ENCODE assay signal across 18 cellular contexts in genomic region chr18:11523809-11524208, GRCh38.
A peak's percentile ranks its signal among the peaks of the same experiment; 100 is the strongest.
DNase-seq lines count a peak whose midpoint lies in the region; ATAC-seq, FAIRE-seq and TF ChIP-seq lines count a peak whose summit lies in the region.
"Had no signal": no experiment of that assay in that cellular context is flagged by ENCODE, and none has a peak within 500 bp of the region (broad histone marks: within the 10 kb centered on the region; RNA-seq: fewer than 3 reads in every experiment).

No MANE protein-coding gene starts in this region.

- peak overlapping the region; percentile 36 for H3K4me2 ChIP-seq in astrocyte (ENCODE audit: low read length)
- H3K4me2 ChIP-seq: A549, BLaER1 had no signal

- H4K20me1 ChIP-seq in astrocyte (ENCODE audit: insufficient read depth, low read length), result no peaks in the 10 kb centered on the region
- H4K20me1 ChIP-seq: BLaER1 had no signal

- TF ChIP-seq CTCF in astrocyte (IDR thresholded peaks at IDR 0.05; ENCODE audit: insufficient read depth, low read depth, low read length), result no peak

- peaks cover 23% of the 10 kb centered on the region for H3K4me1 ChIP-seq in astrocyte (ENCODE audit: insufficient read depth, low read length)
- H3K4me1 ChIP-seq: A549, BLaER1 had no signal

- FAIRE-seq in astrocyte (lab: Jason Lieb, UNC) (no peak), urothelium cell line (lab: Jason Lieb, UNC) (peak; percentile 42)
- FAIRE-seq: A549, GM12878, GM19239, H54, HepG2, HTR-8/SVneo had no signal

- no peaks in the 10 kb centered on the region for H3K27me3 ChIP-seq in astrocyte (ENCODE audit: insufficient read depth, low read length)
- H3K27me3 ChIP-seq: BLaER1 had no signal

- no peak overlapping the region for H3K27ac Mint-ChIP-seq in astrocyte (ENCODE audit: unreplicated experiment)
- H3K27ac Mint-ChIP-seq in activated T-helper 2 cell treated with anti-CD3 and anti-CD28 coated beads, Interferon-gamma antibody, Interleukin-2, Interleukin-4, amounts not matched to agents 10 μg/mL and 5 μg/mL and 100 μg/mL, durations not matched to agents 14 hours and 24 hours and 36 hours, result no peak overlapping the region

- H3K9ac ChIP-seq in astrocyte (ENCODE audit: low read length), result no peak overlapping the region
- H3K9ac ChIP-seq: BLaER1 had no signal

- peaks cover 6% of the 10 kb centered on the region for H3K9me3 Mint-ChIP-seq in astrocyte (ENCODE audit: unreplicated experiment)
- H3K9me3 Mint-ChIP-seq in activated T-helper 2 cell treated with anti-CD3 and anti-CD28 coated beads, Interferon-gamma antibody, Interleukin-2, Interleukin-4, amounts not matched to agents 10 μg/mL and 5 μg/mL and 100 μg/mL, durations not matched to agents 14 hours and 24 hours and 36 hours, result no peaks in the 10 kb centered on the region

- DNase-seq in EL, result peak; percentile 39
- DNase-seq in astrocyte (ENCODE audit: low read depth), result no peak
- DNase-seq in left kidney (ENCODE audit: low read depth, low spot score), result peak; percentile 93
- DNase-seq in urothelium cell line (ENCODE audit: low spot score), result no peak
- no peak for DNase-seq in activated T-helper 2 cell treated with anti-CD3 and anti-CD28 coated beads, Interferon-gamma antibody, Interleukin-2, Interleukin-4, amounts not matched to agents 10 μg/mL and 5 μg/mL and 100 μg/mL, durations not matched to agents 14 hours and 24 hours and 36 hours (ENCODE audit: low spot score)
- no peak for DNase-seq in T1000 (lab: John Stamatoyannopoulos, UW)
- DNase-seq: AML-193, Calu3, DMS 273 treated with DMSO at 0.1 percent for 48 hours had no signal

- H3K36me3 Mint-ChIP-seq in astrocyte (ENCODE audit: low read depth, unreplicated experiment), result no peaks in the 10 kb centered on the region
- H3K36me3 Mint-ChIP-seq in activated T-helper 2 cell treated with anti-CD3 and anti-CD28 coated beads, Interferon-gamma antibody, Interleukin-2, Interleukin-4, amounts not matched to agents 10 μg/mL and 5 μg/mL and 100 μg/mL, durations not matched to agents 14 hours and 24 hours and 36 hours (ENCODE audit: low read depth), result no peaks in the 10 kb centered on the region

- intact Hi-C loops in activated T-helper 2 cell treated with anti-CD3 and anti-CD28 coated beads, Interferon-gamma antibody, Interleukin-2, Interleukin-4, amounts not matched to agents 10 μg/mL and 5 μg/mL and 100 μg/mL, durations not matched to agents 14 hours and 24 hours and 36 hours (cut with micrococcal nuclease), result no loop called here

- H3K27ac ChIP-seq in astrocyte (ENCODE audit: low read depth, low read length), result peak overlapping the region; percentile 29
- H3K27ac ChIP-seq: A549, BLaER1 had no signal

- no peaks in the 10 kb centered on the region for H3K79me2 ChIP-seq in astrocyte (ENCODE audit: insufficient read depth, low read length)

- no peaks in the 10 kb centered on the region for H3K36me3 ChIP-seq in astrocyte (ENCODE audit: insufficient read depth, low read length)
- H3K36me3 ChIP-seq: BLaER1 had no signal

- no peak for ATAC-seq in GM18519 (IDR thresholded peaks at IDR 0.05; ENCODE audit: low FRiP score, unreplicated experiment)
- ATAC-seq: A549, GM12878, HCT116, HepG2 had no signal

- no peak overlapping the region for H3K4me3 Mint-ChIP-seq in astrocyte (ENCODE audit: unreplicated experiment)
- H3K4me3 Mint-ChIP-seq in activated T-helper 2 cell treated with anti-CD3 and anti-CD28 coated beads, Interferon-gamma antibody, Interleukin-2, Interleukin-4, amounts not matched to agents 10 μg/mL and 5 μg/mL and 100 μg/mL, durations not matched to agents 14 hours and 24 hours and 36 hours (ENCODE audit: low read depth), result no peak overlapping the region

- no peak overlapping the region for H2AFZ ChIP-seq in astrocyte (ENCODE audit: low read depth, low read length)

- H3K4me3 ChIP-seq in astrocyte (ENCODE audit: insufficient read depth, low read depth, low read length), result no peak overlapping the region
- H3K4me3 ChIP-seq: A549, BLaER1, GM12878 had no signal

- peaks cover 33% of the 10 kb centered on the region for H3K4me1 Mint-ChIP-seq in astrocyte (ENCODE audit: low read depth, unreplicated experiment)
- H3K4me1 Mint-ChIP-seq in activated T-helper 2 cell treated with anti-CD3 and anti-CD28 coated beads, Interferon-gamma antibody, Interleukin-2, Interleukin-4, amounts not matched to agents 10 μg/mL and 5 μg/mL and 100 μg/mL, durations not matched to agents 14 hours and 24 hours and 36 hours (ENCODE audit: low read depth), result no peaks in the 10 kb centered on the region

- H3K9me3 ChIP-seq in astrocyte (ENCODE audit: insufficient read depth, low read depth, low read length), result peaks cover 3% of the 10 kb centered on the region
- H3K9me3 ChIP-seq: A549, BLaER1 had no signal

- no peaks in the 10 kb centered on the region for H3K27me3 Mint-ChIP-seq in astrocyte (ENCODE audit: low read depth, unreplicated experiment)
- H3K27me3 Mint-ChIP-seq in activated T-helper 2 cell treated with anti-CD3 and anti-CD28 coated beads, Interferon-gamma antibody, Interleukin-2, Interleukin-4, amounts not matched to agents 10 μg/mL and 5 μg/mL and 100 μg/mL, durations not matched to agents 14 hours and 24 hours and 36 hours (ENCODE audit: low read depth), result no peaks in the 10 kb centered on the region

Comparison
In these comparisons a context has a peak if more than half of its experiments do, and no peak if none do; other contexts are left out.
1. DNase-seq: peak in EL (single experiment) and left kidney (single experiment); none in astrocyte (single experiment), urothelium cell line (single experiment), activated T-helper 2 cell treated with anti-CD3 and anti-CD28 coated beads, Interferon-gamma antibody, Interleukin-2, Interleukin-4, amounts not matched to agents 10 μg/mL and 5 μg/mL and 100 μg/mL, durations not matched to agents 14 hours and 24 hours and 36 hours (single experiment) and T1000 (single experiment).